Comparison of ENCODE assay signal across 9 cellular contexts in genomic region chr6:26550250-26550993, GRCh38. TPM values are rescaled to one million over a fixed set of nuclear protein-coding genes. Genes with fewer than 3 reads are reported as not detected.
DNase-seq lines count a peak whose midpoint lies in the region; ATAC-seq and TF ChIP-seq lines count a peak whose summit lies in the region.
"Had no signal": no experiment of that assay in that cellular context is flagged by ENCODE, and none has a peak within 500 bp of the region (broad histone marks: within the 10 kb centered on the region; RNA-seq: fewer than 3 reads in every experiment).

No MANE protein-coding gene starts in this region.

- TF ChIP-seq CTCF in foreskin fibroblast (IDR thresholded peaks at IDR 0.05; ENCODE audit: low read depth, low read length) (no peak), omental fat pad (IDR thresholded peaks at IDR 0.05) (no peak)

- DNase-seq in AG20443 (ENCODE audit: low spot score) (peak; percentile 80), NCI-H82 treated with DMSO at 0.1 percent for 48 hours (lab: John Stamatoyannopoulos, UW; ENCODE audit: unreplicated experiment) (peak; percentile 63), foreskin fibroblast (peak; percentile 58 to 85), omental fat pad (ENCODE audit: low spot score) (no peak)
- peak; percentile 45 for DNase-seq in activated T-cell treated with anti-CD3 and anti-CD28 coated beads, Interleukin-2, amount 50 U/mL, for 1 hour

- H3K4me3 ChIP-seq in foreskin fibroblast (ENCODE audit: low read depth in 1 of 2, low read length in 2 of 2): peak overlapping the region; percentile 51 to 59

- peak; percentile 29 for ATAC-seq in GM21381 (IDR thresholded peaks at IDR 0.05; ENCODE audit: unreplicated experiment)
- ATAC-seq in omental fat pad (ENCODE audit: low FRiP score): peak; percentile 75
- no peak for ATAC-seq in GM18861 (IDR thresholded peaks at IDR 0.05; ENCODE audit: unreplicated experiment)
- no peak for ATAC-seq in HG03025 (IDR thresholded peaks at IDR 0.05; ENCODE audit: low FRiP score, unreplicated experiment)
- ATAC-seq: HCT116 had no signal

RNA-seq across cellular contexts. Expression of gene HMGN4, which starts 12.3 kb away (rescaled TPM):
- total RNA-seq in omental fat pad: 10 to 100 TPM; 57.5 to 64.1 (median 61.1) TPM

RNA-seq across cellular contexts. Expression of gene ABT1, which starts 46.3 kb away (rescaled TPM):
- total RNA-seq in omental fat pad: 10 to 100 TPM; 11.0 to 22.1 (median 13.5) TPM

RNA-seq across cellular contexts. Expression of gene BTN1A1, which starts 50.3 kb away (rescaled TPM):
- total RNA-seq in omental fat pad: not detected

Comparison
In these comparisons a context has a peak if more than half of its experiments do, and no peak if none do; other contexts are left out.
1. ATAC-seq: peak in GM21381 (single experiment) and omental fat pad (single experiment); none in GM18861 (single experiment) and HG03025 (single experiment).